Comparison of ENCODE assay signal across 8 cellular contexts in genomic region chr11:65121865-65122696, GRCh38. TPM values are rescaled to one million over a fixed set of nuclear protein-coding genes. Genes with fewer than 3 reads are reported as not detected.
A peak's percentile ranks its signal among the peaks of the same experiment; 100 is the strongest.
DNase-seq lines count a peak whose midpoint lies in the region; ATAC-seq lines count a peak whose summit lies in the region.

Gene FAU, minus strand, starts transcription at chr11:65122134. Its CDS starts 321 bp downstream, at chr11:65121813.
Gene MRPL49, plus strand, starts transcription at chr11:65122321. Its CDS starts 26 bp downstream, at chr11:65122347.

- H3K36me3 Mint-ChIP-seq in CD8-positive, alpha-beta memory T cell = peaks cover 7 to 88% (median 9%) of the 10 kb centered on the region in 3 donors
- H3K36me3 Mint-ChIP-seq in memory B cell = peaks cover 29% of the 10 kb centered on the region

- no peaks in the 10 kb centered on the region for H3K9me3 ChIP-seq in CD8-positive, alpha-beta memory T cell (ENCODE audit: low read length)
- no peaks in the 10 kb centered on the region for H3K9me3 ChIP-seq in effector memory CD4-positive, alpha-beta T cell (ENCODE audit: control insufficient read depth, low read length)

- CTCF ChIA-PET in CD8-positive, alpha-beta memory T cell (lab: Charles Lee) = interaction anchor here (0.9 to 3.7 kb wide), 12 partner anchors 9 to 490 kb away, joined by 3 to 43 read pairs (median 4); partner anchors contain the start of genes ARL2, CAPN1, CDCA5 and SYVN1
- CTCF ChIA-PET in activated CD8-positive, alpha-beta memory T cell treated with anti-CD3 and anti-CD28 coated beads for 36 hours (lab: Charles Lee) = interaction anchor here (0.6 to 2.3 kb wide), 12 partner anchors 9 to 505 kb away, joined by 3 to 20 read pairs (median 3); partner anchors contain the start of genes ARL2, POLA2, SAC3D1 and TM7SF2

- peaks cover 33 to 59% (median 45%) of the 10 kb centered on the region in 3 donors for H3K4me1 Mint-ChIP-seq in CD8-positive, alpha-beta memory T cell
- peaks cover 21% of the 10 kb centered on the region for H3K4me1 Mint-ChIP-seq in memory B cell

- H3K4me3 Mint-ChIP-seq in CD8-positive, alpha-beta memory T cell = peak within 1 kb of the TSS; percentile 96 to 100 (median 99)
- peak within 1 kb of the TSS; percentile 98 for H3K4me3 Mint-ChIP-seq in memory B cell

- H3K4me1 ChIP-seq in CD8-positive, alpha-beta memory T cell (ENCODE audit: insufficient read depth, low read length) = peaks cover 21% of the 10 kb centered on the region
- H3K4me1 ChIP-seq in effector memory CD4-positive, alpha-beta T cell (ENCODE audit: control insufficient read depth, insufficient read depth, low read length, poor library complexity, severe bottlenecking) = peaks cover 15% of the 10 kb centered on the region

- H3K27ac ChIP-seq in CD8-positive, alpha-beta memory T cell (ENCODE audit: low read depth, low read length) = peak within 1 kb of the TSS; percentile 97
- peak within 1 kb of the TSS; percentile 94 for H3K27ac ChIP-seq in effector memory CD4-positive, alpha-beta T cell (ENCODE audit: insufficient read depth, low read length, poor library complexity, severe bottlenecking)

- H3K27me3 ChIP-seq in CD8-positive, alpha-beta memory T cell (ENCODE audit: insufficient read depth, low read length, poor library complexity, severe bottlenecking) = no peaks in the 10 kb centered on the region
- no peaks in the 10 kb centered on the region for H3K27me3 ChIP-seq in effector memory CD4-positive, alpha-beta T cell (replicated peaks; ENCODE audit: control insufficient read depth, insufficient read depth, low read length, poor library complexity, severe bottlenecking)

- peak within 1 kb of the TSS; percentile 97 to 100 (median 100) for H3K27ac Mint-ChIP-seq in CD8-positive, alpha-beta memory T cell
- peak within 1 kb of the TSS; percentile 100 for H3K27ac Mint-ChIP-seq in memory B cell

- DNase-seq in CD8-positive, alpha-beta memory T cell = peak; percentile 98 to 99 (median 98)
- DNase-seq in HT-29 (ENCODE audit: low spot score) (peak; percentile 99), NOMO-1 (lab: John Stamatoyannopoulos, UW; ENCODE audit: unreplicated experiment in 2 of 2) (peak; percentile 98), memory B cell (ENCODE audit: low spot score in 2 of 2) (peak; percentile 90 to 98)
- DNase-seq in effector memory CD4-positive, alpha-beta T cell = peak; percentile 97 to 98 (median 97)
- DNase-seq in stimulated activated CD8-positive, alpha-beta memory T cell treated with anti-CD3 and anti-CD28 coated beads, Interleukin-12 subunit alpha, Interleukin-12 subunit beta, amount 100 ng/mL, for 24 hours (ENCODE audit: extremely low read depth) = peak; percentile 97

- POLR2A ChIA-PET in CD8-positive, alpha-beta memory T cell (lab: Charles Lee) = interaction anchor here (0.5 to 2.5 kb wide), 25 partner anchors 10 to 1721 kb away, joined by 3 to 60 read pairs (median 4); partner anchors contain the start of genes ACTN3, ARL2, POLA2 and PPP2R5B
- POLR2A ChIA-PET in activated CD8-positive, alpha-beta memory T cell treated with anti-CD3 and anti-CD28 coated beads for 36 hours (lab: Charles Lee) = interaction anchor here (0.6 to 5.0 kb wide), 12 partner anchors 10 to 343 kb away, joined by 3 to 47 read pairs (median 6); partner anchors contain the start of genes ARL2, CAPN1, SYVN1 and TM7SF2

- peaks cover 53% of the 10 kb centered on the region for H3K36me3 ChIP-seq in CD8-positive, alpha-beta memory T cell (ENCODE audit: insufficient read depth, low read length)
- peaks cover 58% of the 10 kb centered on the region for H3K36me3 ChIP-seq in effector memory CD4-positive, alpha-beta T cell (ENCODE audit: control insufficient read depth, insufficient read depth, low read length)

- H3K27me3 Mint-ChIP-seq in CD8-positive, alpha-beta memory T cell = peaks cover 0 to 2% of the 10 kb centered on the region in 2 donors
- H3K27me3 Mint-ChIP-seq in memory B cell = no peaks in the 10 kb centered on the region

- no peaks in the 10 kb centered on the region for H3K9me3 Mint-ChIP-seq in CD8-positive, alpha-beta memory T cell
- H3K9me3 Mint-ChIP-seq in memory B cell = no peaks in the 10 kb centered on the region

- ATAC-seq in GM19468 (IDR thresholded peaks at IDR 0.05; ENCODE audit: extremely low read depth, unreplicated experiment) (peak; percentile 72), memory B cell (ENCODE audit: low read depth) (peak; percentile 77)

- peak within 1 kb of the TSS; percentile 95 for H3K4me3 ChIP-seq in CD8-positive, alpha-beta memory T cell (ENCODE audit: low read length)
- H3K4me3 ChIP-seq in effector memory CD4-positive, alpha-beta T cell (ENCODE audit: insufficient read depth, low read depth, low read length, poor library complexity, severe bottlenecking) = peak within 1 kb of the TSS; percentile 80

RNA-seq across cellular contexts. Expression of gene FAU, which starts in this region (rescaled TPM):
- 1,000 to 10,000 TPM; 1,054 to 1,073 TPM for total RNA-seq in CD8-positive, alpha-beta memory T cell
- polyA plus RNA-seq in CD8-positive, alpha-beta memory T cell = 904 TPM
- 835 and 863 TPM in 2 replicates for total RNA-seq in HT-29 (2014; rRNA removed; shearing (Covaris generic))
- 1,000 to 10,000 TPM; 1,009 to 1,011 TPM for total RNA-seq in activated CD8-positive, alpha-beta memory T cell treated with anti-CD3 and anti-CD28 coated beads for 36 hours

RNA-seq across cellular contexts. Expression of gene MRPL49, which starts in this region (rescaled TPM):
- total RNA-seq in CD8-positive, alpha-beta memory T cell = 100 to 1,000 TPM; 117 to 118 TPM
- polyA plus RNA-seq in CD8-positive, alpha-beta memory T cell = 81.5 TPM
- 153 and 200 TPM in 2 replicates for total RNA-seq in HT-29 (2014; rRNA removed; shearing (Covaris generic))
- 100 to 1,000 TPM; 108 TPM for total RNA-seq in activated CD8-positive, alpha-beta memory T cell treated with anti-CD3 and anti-CD28 coated beads for 36 hours

Comparison
In these comparisons a context has a peak if more than half of its experiments do, and no peak if none do; other contexts are left out.
1. Peak in every context shown above with its lines: DNase-seq, ATAC-seq, H3K4me3 ChIP-seq and H3K27ac ChIP-seq.